In genomic region chr5:1006656-1007071, GRCh38 we compare ENCODE assay signal across 17 cellular contexts. TPM values are rescaled to one million over a fixed set of nuclear protein-coding genes. Genes with fewer than 3 reads are reported as not detected.
DNase-seq lines count a peak whose midpoint lies in the region; ATAC-seq and TF ChIP-seq lines count a peak whose summit lies in the region.
"Had no signal": no experiment of that assay in that cellular context is flagged by ENCODE, and none has a peak within 500 bp of the region (broad histone marks: within the 10 kb centered on the region; RNA-seq: fewer than 3 reads in every experiment).

No MANE protein-coding gene starts in this region.

- no peak for TF ChIP-seq POLR2A in testis (IDR thresholded peaks at IDR 0.05)

- intact Hi-C loops in heart right ventricle (cut with DNase I), result loop anchor here in 6 of 10 donors (5.0 kb wide), 3 partner anchors 84 to 136 kb away; no protein-coding TSS in a partner anchor
- intact Hi-C loops in cardiac septum (cut with DNase I), result loop anchor here (5.0 kb wide), 1 partner anchor 161 kb away; no protein-coding TSS in a partner anchor
- intact Hi-C loops in mucosa of descending colon (cut with DNase I, micrococcal nuclease), result loop anchor here in 1 of 2 donors (10.0 kb wide), 1 partner anchor 82 kb away; no protein-coding TSS in a partner anchor
- intact Hi-C loops in testis (cut with DNase I; ENCODE audit: low total_unique reads), result no loop called here

- POLR2A ChIA-PET in T-cell (lab: Charles Lee), result no interaction called here

- no peak for TF ChIP-seq CTCF in heart right ventricle (IDR thresholded peaks at IDR 0.05)
- TF ChIP-seq CTCF in mucosa of descending colon (IDR thresholded peaks at IDR 0.05), result no peak
- TF ChIP-seq CTCF in testis (IDR thresholded peaks at IDR 0.05), result no peak

- H3K4me3 ChIP-seq in heart right ventricle (no peak overlapping the region), mucosa of descending colon (no peak overlapping the region), testis (no peak overlapping the region)
- H3K4me3 ChIP-seq: ascending aorta, colonic mucosa, gastroesophageal sphincter had no signal

- H3K9me3 ChIP-seq in heart right ventricle (no peaks in the 10 kb centered on the region), mucosa of descending colon (no peaks in the 10 kb centered on the region), testis (no peaks in the 10 kb centered on the region)
- H3K9me3 ChIP-seq: ascending aorta, colonic mucosa, gastroesophageal sphincter had no signal

- peak overlapping the region in 2 of 3 donors; percentile 45 to 75 for H3K4me3 Mint-ChIP-seq in T-cell

- H3K27me3 Mint-ChIP-seq in T-cell, result peaks cover 22 to 58% of the 10 kb centered on the region in 2 donors

- ATAC-seq in heart right ventricle, result no peak
- ATAC-seq in T-cell (replicated peaks in 1 of 4), result no peak
- ATAC-seq in mucosa of descending colon, result no peak
- ATAC-seq: gastroesophageal sphincter, Panc1 had no signal

- H3K9me3 Mint-ChIP-seq in T-cell, result no peaks in the 10 kb centered on the region

- H3K27ac ChIP-seq in heart right ventricle (no peak overlapping the region), testis (no peak overlapping the region)
- H3K27ac ChIP-seq: ascending aorta, colonic mucosa, gastroesophageal sphincter had no signal

- H3K36me3 ChIP-seq in heart right ventricle, result no peaks in the 10 kb centered on the region
- no peaks in the 10 kb centered on the region for H3K36me3 ChIP-seq in mucosa of descending colon (ENCODE audit: low read depth)
- no peaks in the 10 kb centered on the region for H3K36me3 ChIP-seq in testis (ENCODE audit: low read depth, missing control alignments)
- H3K36me3 ChIP-seq: ascending aorta, colonic mucosa, gastroesophageal sphincter had no signal

- no peak overlapping the region for H3K27ac Mint-ChIP-seq in T-cell

- WGBS in heart right ventricle, 2 donors, result 92 to 95% methylated on average over 5 of the region's 5 CpGs
- WGBS in testis, 2 donors, result 95% methylated on average over 5 of the region's 5 CpGs; no CpG with 5 or more reads in 1 of the 2 donors

- H3K4me1 ChIP-seq in heart right ventricle (peaks cover 14 to 51% (median 31%) of the 10 kb centered on the region in 9 donors), mucosa of descending colon (ENCODE audit: low read depth) (peaks cover 24% of the 10 kb centered on the region), testis (peaks cover 18% of the 10 kb centered on the region)

- CTCF ChIA-PET in T-cell (lab: Charles Lee), result interaction anchor here in 1 of 2 donors (0.6 kb wide), 1 partner anchor 23 kb away, joined by 4 read pairs; no protein-coding TSS in a partner anchor

- H3K27me3 ChIP-seq in heart right ventricle (peaks cover 0 to 77% (median 28%) of the 10 kb centered on the region in 7 donors), testis (no peaks in the 10 kb centered on the region)

- H3K4me1 Mint-ChIP-seq in T-cell, result peaks cover 17 to 39% (median 25%) of the 10 kb centered on the region in 3 donors

- peak; percentile 1 to 7 for DNase-seq in heart right ventricle
- DNase-seq in cardiac septum (ENCODE audit: low spot score), result no peak
- DNase-seq in T-cell, result no peak
- DNase-seq in mucosa of descending colon, result peak in 2 of 3 donors; percentile 16 to 29
- peak; percentile 12 for DNase-seq in testis
- DNase-seq in NCI-H82 treated with DMSO at 0.1 percent for 48 hours (lab: John Stamatoyannopoulos, UW; ENCODE audit: unreplicated experiment), result no peak
- no peak for DNase-seq in GDM1 (lab: John Stamatoyannopoulos, UW)
- no peak for DNase-seq in A172 (ENCODE audit: low spot score)
- DNase-seq: activated CD4-positive, alpha-beta T cell treated with anti-CD3 and anti-CD28 coated beads for 1 hour; DMS153; NCI-H187 treated with DMSO at 0.1 percent for 48 hours; NCI-H524; stimulated activated CD4-positive, alpha-beta T cell treated with anti-CD3 and anti-CD28 coated beads, Interleukin-2, amount 100 ng/mL, for 48 hours had no signal

- H3K36me3 Mint-ChIP-seq in T-cell, result no peaks in the 10 kb centered on the region

RNA-seq across cellular contexts. Expression of gene NKD2, which starts 1.9 kb away (rescaled TPM):
- total RNA-seq in heart right ventricle, result 1 to 10 TPM in 7 of 10 donors, under 1 TPM in 3; 0.31 to 4.5 (median 1.5) TPM
- polyA plus RNA-seq in heart right ventricle, result 10 to 100 TPM in 1 of 2 donors, 1 to 10 TPM in 1; 5.3 to 12.7 TPM
- 3.6 TPM for total RNA-seq in cardiac septum
- total RNA-seq in T-cell, result under 1 TPM in 2 of 5 donors, not detected in 3; 0.18 to 0.23 TPM
- 1 to 10 TPM in 2 of 3 donors, under 1 TPM in 1; 0.93 to 3.7 (median 2.1) TPM for total RNA-seq in mucosa of descending colon
- total RNA-seq in testis, result 10 to 100 TPM; 31.6 to 42.1 TPM
- 16.5 TPM for polyA plus RNA-seq in testis (ENCODE audit: insufficient read depth, low read depth, low replicate concordance)
- 4.3 TPM in 1 of 2 replicates, not detected in the other for total RNA-seq in A172 (2014; rRNA removed; shearing (Covaris generic))

Comparison
In these comparisons a context has a peak if more than half of its experiments do, and no peak if none do; other contexts are left out.
1. DNase-seq: peak in heart right ventricle (2 of 2), mucosa of descending colon (2 of 3) and testis (single experiment); none in cardiac septum (single experiment), T-cell (0 of 34), NCI-H82 treated with DMSO at 0.1 percent for 48 hours (single experiment), GDM1 (single experiment) and A172 (single experiment).